In genomic region chr20:63081351-63081750, GRCh38 we compare ENCODE assay signal across 19 cellular contexts.
"Had no signal": no experiment of that assay in that cellular context is flagged by ENCODE, and none has a peak within 500 bp of the region (broad histone marks: within the 10 kb centered on the region; RNA-seq: fewer than 3 reads in every experiment).

No MANE protein-coding gene starts in this region.

- H3K27me3 ChIP-seq: colonic mucosa, hepatocyte had no signal

- H3K4me1 ChIP-seq: colonic mucosa, tibial nerve had no signal

- H3K9me3 ChIP-seq: colonic mucosa had no signal

- H3K27ac ChIP-seq: colonic mucosa, dorsolateral prefrontal cortex, hepatocyte, tibial nerve had no signal

- H3K36me3 ChIP-seq: colonic mucosa, tibial nerve had no signal

- ATAC-seq: naive thymus-derived CD8-positive, alpha-beta T cell; T-helper 17 cell had no signal

- H3K4me3 ChIP-seq: colonic mucosa, dorsolateral prefrontal cortex, hepatocyte, smooth muscle cell, tibial nerve had no signal

- FAIRE-seq: frontal cortex had no signal

- DNase-seq: activated CD4-positive, alpha-beta memory T cell treated with anti-CD3 and anti-CD28 coated beads, Interleukin-2, amount 10 ng/mL, durations not matched to agents 7 days and 5 days; activated CD4-positive, alpha-beta T cell treated with anti-CD3 and anti-CD28 coated beads for 1 hour; activated CD4-positive, alpha-beta T cell treated with anti-CD3 and anti-CD28 coated beads, Interleukin-2, amount 10 ng/mL, durations not matched to agents 7 days and 5 days; activated CD8-positive, alpha-beta memory T cell treated with anti-CD3 and anti-CD28 coated beads, Interleukin-2, amount 50 U/mL, for 48 hours; activated T-cell treated with anti-CD3 and anti-CD28 coated beads, Interleukin-2, amount 50 U/mL, for 24 hours; anterior cingulate cortex; colonic mucosa; effector memory CD4-positive, alpha-beta T cell; islet precursor cell; midbrain; stimulated activated naive CD4-positive, alpha-beta T cell treated with Interleukin-2 at 50 U/mL for 16 hours; T1000 had no signal
